Comparison of ENCODE assay signal across 18 cellular contexts in genomic region chr9:20409321-20410092, GRCh38.
"Had no signal": no experiment of that assay in that cellular context is flagged by ENCODE, and none has a peak within 500 bp of the region (broad histone marks: within the 10 kb centered on the region; RNA-seq: fewer than 3 reads in every experiment).

No MANE protein-coding gene starts in this region.

- H3K4me1 ChIP-seq: uterus had no signal

- H3K9me3 Mint-ChIP-seq: stimulated activated naive B cell treated with anti-CD40 and anti-IgM and Interleukin-4, amounts not matched to agents 10 μg/mL and 1 μg/mL and 100 μg/mL, for 72 hours; T-helper 1 cell treated with Interleukin-12 subunit alpha and Interleukin-12 subunit beta and Interleukin-4 antibody, amounts not matched to agents 30 μg/mL and 1 μg/mL, for 36 hours had no signal

- DNase-seq: activated CD4-positive, alpha-beta T cell treated with anti-CD3 and anti-CD28 coated beads, Interleukin-2, amount 50 U/mL, for 4 hours; activated CD8-positive, alpha-beta memory T cell treated with anti-CD3 and anti-CD28 coated beads for 24 hours; activated CD8-positive, alpha-beta memory T cell treated with anti-CD3 and anti-CD28 coated beads, Interleukin-2, amount 50 U/mL, for 4 hours; activated naive CD4-positive, alpha-beta T cell treated with anti-CD3 and anti-CD28 coated beads, Interleukin-2, amount 50 U/mL, for 16 hours; activated T-cell treated with anti-CD3 and anti-CD28 coated beads, Interleukin-2, amount 50 U/mL, for 48 hours; amniotic stem cell; cerebellar nuclear complex; heart left ventricle; left cardiac atrium; stimulated activated CD4-positive, alpha-beta T cell treated with anti-CD3 and anti-CD28 coated beads, Interleukin-2, amount 100 ng/mL, for 48 hours; stimulated activated CD8-positive, alpha-beta memory T cell treated with anti-CD3 and anti-CD28 coated beads, Interleukin-4, amount 100 ng/mL, for 48 hours; stimulated activated naive B cell treated with anti-CD40 and anti-IgM and Interleukin-4, amounts not matched to agents 10 μg/mL and 1 μg/mL and 100 μg/mL, for 72 hours; trophoblast cell; uterus had no signal

- H3K4me3 ChIP-seq: heart left ventricle, uterus had no signal

- H3K9me3 ChIP-seq: heart left ventricle, uterus had no signal

- H3K27ac Mint-ChIP-seq: stimulated activated naive B cell treated with anti-CD40 and anti-IgM and Interleukin-4, amounts not matched to agents 10 μg/mL and 1 μg/mL and 100 μg/mL, for 72 hours had no signal

- H3K27me3 ChIP-seq: heart left ventricle, uterus had no signal

- H3K27ac ChIP-seq: epithelial cell of prostate, heart left ventricle, uterus, VCaP had no signal

- H3K36me3 ChIP-seq: uterus had no signal

- ATAC-seq: heart left ventricle; left cardiac atrium; sciatic nerve; stimulated activated naive B cell treated with anti-CD40 and anti-IgM and Interleukin-4, amounts not matched to agents 10 μg/mL and 1 μg/mL and 100 μg/mL, for 72 hours had no signal

- H3K4me3 Mint-ChIP-seq: stimulated activated naive B cell treated with anti-CD40 and anti-IgM and Interleukin-4, amounts not matched to agents 10 μg/mL and 1 μg/mL and 100 μg/mL, for 72 hours had no signal

- H3K27me3 Mint-ChIP-seq: stimulated activated naive B cell treated with anti-CD40 and anti-IgM and Interleukin-4, amounts not matched to agents 10 μg/mL and 1 μg/mL and 100 μg/mL, for 72 hours had no signal
